Comparison of ENCODE assay signal across 5 cellular contexts in the genomic region with DNA sequence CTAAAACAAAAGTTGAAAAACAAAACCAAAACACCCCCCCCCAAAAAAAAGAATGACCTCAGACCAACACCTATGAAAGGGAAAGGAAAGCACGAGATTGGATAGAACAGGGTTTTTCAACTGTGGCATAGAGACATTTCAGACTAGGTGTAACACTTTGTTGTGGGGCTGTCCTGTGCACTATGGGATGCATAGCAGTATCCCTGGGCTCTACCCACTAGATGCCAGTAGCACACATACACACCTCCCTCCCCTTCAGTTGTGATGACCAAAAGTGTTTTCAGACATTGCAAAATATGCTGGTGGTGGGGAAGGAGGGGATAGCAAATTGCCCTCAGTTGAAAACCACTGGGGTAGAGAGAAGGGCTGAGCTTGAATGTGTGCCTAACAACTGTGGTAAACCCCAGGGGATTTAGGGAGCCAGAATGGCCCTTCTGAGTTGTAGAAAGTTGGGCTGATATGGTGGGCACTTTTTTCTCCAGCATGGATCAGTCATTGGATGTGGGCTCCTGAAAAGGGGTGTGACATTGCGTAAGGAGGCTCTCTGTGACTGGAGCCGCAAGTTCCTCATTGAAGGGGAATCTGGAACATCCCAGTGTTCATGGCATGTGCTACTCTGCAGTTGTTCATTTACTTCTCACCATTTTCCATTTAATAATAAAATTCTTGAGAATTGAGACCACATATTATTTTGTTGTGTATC.
"Had no signal": no experiment of that assay in that cellular context is flagged by ENCODE, and none has a peak within 500 bp of the region (broad histone marks: within the 10 kb centered on the region; RNA-seq: fewer than 3 reads in every experiment).

No MANE protein-coding gene starts in this region.

- H3K27me3 ChIP-seq: colonic mucosa, thyroid gland had no signal

- H3K27ac ChIP-seq: colonic mucosa, thyroid gland had no signal

- H3K36me3 ChIP-seq: colonic mucosa, thyroid gland had no signal

- H3K9me3 ChIP-seq: colonic mucosa, thyroid gland had no signal

- H3K4me1 ChIP-seq: colonic mucosa, thyroid gland had no signal

- ATAC-seq: stimulated activated memory B cell treated with anti-CD40 and anti-IgM and Interleukin-4, amounts not matched to agents 10 μg/mL and 1 μg/mL and 100 μg/mL, for 72 hours had no signal

- H3K4me3 ChIP-seq: colonic mucosa, lung, thyroid gland had no signal

- FAIRE-seq: urothelium cell line had no signal
